In genomic region chr20:64258071-64258823, GRCh38 we compare ENCODE assay signal across 23 cellular contexts. TPM values are rescaled to one million over a fixed set of nuclear protein-coding genes. Genes with fewer than 3 reads are reported as not detected.
DNase-seq lines count a peak whose midpoint lies in the region; ATAC-seq, FAIRE-seq and TF ChIP-seq lines count a peak whose summit lies in the region.
"Had no signal": no experiment of that assay in that cellular context is flagged by ENCODE, and none has a peak within 500 bp of the region (broad histone marks: within the 10 kb centered on the region; RNA-seq: fewer than 3 reads in every experiment).

No MANE protein-coding gene starts in this region.

- H3K9me3 ChIP-seq in Karpas-422 (ENCODE audit: low read length) (no peaks in the 10 kb centered on the region), prostate gland (no peaks in the 10 kb centered on the region)
- H3K9me3 ChIP-seq: tibial artery had no signal

- peaks cover 72% of the 10 kb centered on the region for H3K4me1 Mint-ChIP-seq in activated T-cell treated with anti-CD3 and anti-CD28 coated beads, Interleukin-2, amount 50 U/mL, for 4 hours (ENCODE audit: low read depth)
- peaks cover 61% of the 10 kb centered on the region for H3K4me1 Mint-ChIP-seq in osteocyte (ENCODE audit: unreplicated experiment)

- H3K27ac ChIP-seq in Karpas-422 (ENCODE audit: low read length) (no peak overlapping the region), prostate gland (no peak overlapping the region)
- H3K27ac ChIP-seq: tibial artery had no signal

- H3K4me1 ChIP-seq in Karpas-422 (ENCODE audit: low read length) (peaks cover 32% of the 10 kb centered on the region), prostate gland (replicated peaks) (no peaks in the 10 kb centered on the region)

- no peaks in the 10 kb centered on the region for H3K27me3 Mint-ChIP-seq in activated T-cell treated with anti-CD3 and anti-CD28 coated beads, Interleukin-2, amount 50 U/mL, for 4 hours (ENCODE audit: low read depth)
- H3K27me3 Mint-ChIP-seq in osteocyte (ENCODE audit: unreplicated experiment), result no peaks in the 10 kb centered on the region
- H3K27me3 Mint-ChIP-seq: activated CD4-positive, alpha-beta memory T cell treated with anti-CD3 and anti-CD28 coated beads for 36 hours had no signal

- 89% methylated on average over 9 of the region's 9 CpGs for WGBS in prostate gland

- TF ChIP-seq CTCF in osteocyte (IDR thresholded peaks at IDR 0.05) (no peak), prostate gland (IDR thresholded peaks at IDR 0.05) (no peak)

- peak; percentile 82 for FAIRE-seq in endometrium (lab: Jason Lieb, UNC)
- FAIRE-seq: A204.1, TTC549 had no signal

- H3K4me2 ChIP-seq in Karpas-422 (ENCODE audit: low read depth, low read length, poor library complexity, severe bottlenecking), result peak overlapping the region; percentile 89

- H3K27me3 ChIP-seq in Karpas-422 (ENCODE audit: low read length), result no peaks in the 10 kb centered on the region
- H3K27me3 ChIP-seq in prostate gland (replicated peaks; ENCODE audit: insufficient read depth), result no peaks in the 10 kb centered on the region
- H3K27me3 ChIP-seq: tibial artery had no signal

- H3K27ac Mint-ChIP-seq in osteocyte (ENCODE audit: unreplicated experiment), result peak overlapping the region; percentile 1
- H3K27ac Mint-ChIP-seq: activated CD4-positive, alpha-beta memory T cell treated with anti-CD3 and anti-CD28 coated beads for 36 hours; activated T-helper 1 cell treated with anti-CD3 and anti-CD28 coated beads, Interleukin-12 subunit alpha, Interleukin-12 subunit beta, Interleukin-2, Interleukin-4 antibody, amounts not matched to agents 30 ng/mL and 10 ng/mL and 1 ng/mL, durations not matched to agents 14 hours and 24 hours and 36 hours had no signal

- peaks cover 9% of the 10 kb centered on the region for H3K36me3 Mint-ChIP-seq in activated T-cell treated with anti-CD3 and anti-CD28 coated beads, Interleukin-2, amount 50 U/mL, for 4 hours (ENCODE audit: insufficient read depth)
- peaks cover 7% of the 10 kb centered on the region for H3K36me3 Mint-ChIP-seq in osteocyte (ENCODE audit: unreplicated experiment)

- intact Hi-C loops in prostate gland (cut with DNase I), result no loop called here

- H3K9me3 Mint-ChIP-seq in activated T-cell treated with anti-CD3 and anti-CD28 coated beads, Interleukin-2, amount 50 U/mL, for 4 hours, result no peaks in the 10 kb centered on the region
- H3K9me3 Mint-ChIP-seq in osteocyte (ENCODE audit: unreplicated experiment), result no peaks in the 10 kb centered on the region
- H3K9me3 Mint-ChIP-seq: activated CD4-positive, alpha-beta memory T cell treated with anti-CD3 and anti-CD28 coated beads for 36 hours; activated T-helper 1 cell treated with anti-CD3 and anti-CD28 coated beads, Interleukin-12 subunit alpha, Interleukin-12 subunit beta, Interleukin-2, Interleukin-4 antibody, amounts not matched to agents 30 ng/mL and 10 ng/mL and 1 ng/mL, durations not matched to agents 14 hours and 24 hours and 36 hours had no signal

- no peak for ATAC-seq in activated T-cell treated with anti-CD3 and anti-CD28 coated beads, Interleukin-2, amount 50 U/mL, for 4 hours
- no peak for ATAC-seq in HG03565 (IDR thresholded peaks at IDR 0.05; ENCODE audit: unreplicated experiment)
- ATAC-seq: left ventricle myocardium superior had no signal

- no peak overlapping the region for H3K9ac ChIP-seq in Karpas-422 (ENCODE audit: low read length)

- H3K4me3 Mint-ChIP-seq in activated T-cell treated with anti-CD3 and anti-CD28 coated beads, Interleukin-2, amount 50 U/mL, for 4 hours, result peak overlapping the region; percentile 49
- no peak overlapping the region for H3K4me3 Mint-ChIP-seq in osteocyte (ENCODE audit: unreplicated experiment)
- H3K4me3 Mint-ChIP-seq: activated CD4-positive, alpha-beta memory T cell treated with anti-CD3 and anti-CD28 coated beads for 36 hours had no signal

- H4K20me1 ChIP-seq in Karpas-422 (ENCODE audit: insufficient read depth, low read depth, low read length), result 0 out of 2 replicates have a peak, but pooled peaks cover 4% of the 10 kb centered on the region

- no peaks in the 10 kb centered on the region for H3K9me2 ChIP-seq in Karpas-422 (replicated peaks; ENCODE audit: insufficient read depth, low read length)

- DNase-seq in activated T-cell treated with anti-CD3 and anti-CD28 coated beads, Interleukin-2, amount 50 U/mL, for 4 hours, result no peak
- no peak for DNase-seq in activated T-cell treated with anti-CD3 and anti-CD28 coated beads, Interleukin-2, amount 50 U/mL, for 1 hour
- DNase-seq in Karpas-422, result no peak
- no peak for DNase-seq in osteocyte (ENCODE audit: extremely low spot score, unreplicated experiment)
- DNase-seq in NCI-H510A (lab: John Stamatoyannopoulos, UW), result no peak
- no peak for DNase-seq in prostate gland (ENCODE audit: low spot score)
- DNase-seq: activated CD4-positive, alpha-beta memory T cell treated with anti-CD3 and anti-CD28 coated beads for 36 hours; amygdala; C1 segment of cervical spinal cord; cerebellar nuclear complex; DMS53; effector CD4-positive, alpha-beta T cell; glutamatergic neuron; left ventricle myocardium superior; NCI-H1105; NCI-H2171; RPMI8226; tibial artery had no signal

- H3K36me3 ChIP-seq in Karpas-422 (ENCODE audit: insufficient read depth, low read length) (no peaks in the 10 kb centered on the region), prostate gland (no peaks in the 10 kb centered on the region)

- H3K79me2 ChIP-seq in Karpas-422 (ENCODE audit: low read length), result peaks cover 51% of the 10 kb centered on the region

- no peak overlapping the region for H3K4me3 ChIP-seq in Karpas-422 (ENCODE audit: low read length)
- no peak overlapping the region for H3K4me3 ChIP-seq in prostate gland
- H3K4me3 ChIP-seq: tibial artery had no signal

- no peak for TF ChIP-seq POLR2A in prostate gland (IDR thresholded peaks at IDR 0.05)

- no peak overlapping the region for H2AFZ ChIP-seq in Karpas-422 (ENCODE audit: low read length)

RNA-seq across cellular contexts. Expression of gene PCMTD2, which starts 2.7 kb away (rescaled TPM):
- 10 to 100 TPM; 20.4 to 24.4 (median 21.2) TPM for total RNA-seq in activated T-cell treated with anti-CD3 and anti-CD28 coated beads, Interleukin-2, amount 50 U/mL, for 4 hours
- 60.0 and 92.7 TPM in 2 replicates for total RNA-seq in Karpas-422 (2014; rRNA removed; shearing (Covaris generic); ENCODE audit: low replicate concordance)
- 94.6 and 96.7 TPM in 2 replicates for total RNA-seq in osteocyte
- 100 to 1,000 TPM; 143 to 147 TPM for total RNA-seq in prostate gland
